Comparison of ENCODE assay signal across 16 cellular contexts in the genomic region with DNA sequence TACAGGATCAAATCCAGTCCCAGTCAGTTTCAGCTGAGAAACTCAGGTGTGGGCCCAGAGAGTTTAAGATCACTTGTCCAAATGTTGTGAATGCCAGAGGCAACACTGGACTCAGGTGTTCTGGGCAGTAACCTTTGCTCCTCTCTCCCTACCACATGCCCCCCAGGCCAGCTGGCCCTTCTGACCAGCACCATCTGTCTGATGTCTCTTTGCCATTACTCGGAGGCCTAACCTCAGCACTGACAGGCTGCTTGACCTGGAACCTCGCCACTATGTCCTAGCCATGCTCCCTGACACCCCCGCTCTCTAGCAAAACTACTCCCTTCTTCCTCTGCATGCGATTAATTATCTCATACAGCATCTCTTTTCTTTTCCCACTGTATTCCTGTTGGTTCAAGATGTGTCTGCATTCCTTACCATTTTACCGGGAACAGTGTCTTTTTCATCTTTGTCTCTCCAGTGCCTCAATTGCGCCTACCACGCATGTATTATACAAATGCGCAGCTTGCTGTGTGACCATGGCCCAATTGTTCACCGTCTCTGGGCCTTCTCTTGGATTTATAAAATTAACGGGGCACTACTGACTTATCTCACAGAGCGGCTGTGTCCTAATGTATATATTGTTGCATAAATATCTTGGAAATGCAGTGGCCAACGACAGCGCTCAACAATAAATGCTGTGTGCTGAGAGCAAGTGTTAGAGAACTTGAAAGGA.
A peak's percentile ranks its signal among the peaks of the same experiment; 100 is the strongest.
DNase-seq lines count a peak whose midpoint lies in the region; ATAC-seq, FAIRE-seq and TF ChIP-seq lines count a peak whose summit lies in the region.
"Had no signal": no experiment of that assay in that cellular context is flagged by ENCODE, and none has a peak within 500 bp of the region (broad histone marks: within the 10 kb centered on the region; RNA-seq: fewer than 3 reads in every experiment).

No MANE protein-coding gene starts in this region.

- no peak for TF ChIP-seq CTCF in GM12878 (IDR thresholded peaks at IDR 0.05 in 2 of 3, conservative IDR thresholded peaks at IDR 0.05 in 1 of 3; ENCODE audit: control insufficient read depth in 2 of 3, extremely low read depth in 1 of 3, insufficient read depth in 1 of 3, low read depth in 3 of 3, low read length in 3 of 3)
- no peak for TF ChIP-seq CTCF in nephron progenitor cell (IDR thresholded peaks at IDR 0.05)

- 86% methylated on average over 13 of the region's 13 CpGs for WGBS in GM12878 (ENCODE audit: insufficient coverage, insufficient replicate concordance, low lambda C conversion rate, missing lambda C conversion rate)

- in situ Hi-C loops in GM12878 (cut with MboI), result no loop called here

- H3K4me3 ChIP-seq in GM12878, result no peak overlapping the region
- H3K4me3 ChIP-seq: esophagus muscularis mucosa, GM23248, heart left ventricle had no signal

- no peak overlapping the region for H3K27ac ChIP-seq in GM12878 (ENCODE audit: control insufficient read depth, insufficient read depth)
- H3K27ac ChIP-seq: 22Rv1, esophagus muscularis mucosa, GM23248 had no signal

- SMC1A ChIA-PET in GM12878 (lab: Charles Lee; ENCODE audit: uncharacterized antibody, unreplicated experiment), result interaction anchor here (0.6 to 9.0 kb wide), 16 partner anchors 37 to 250 kb away, joined by 3 to 92 read pairs (median 3); a partner anchor contains a TSS

- no peak overlapping the region for H3K4me3 Mint-ChIP-seq in nephron progenitor cell

- peak; percentile 48 for DNase-seq in DMS 273 (lab: John Stamatoyannopoulos, UW; ENCODE audit: unreplicated experiment)
- no peak for DNase-seq in DMS 273 treated with DMSO at 0.1 percent for 48 hours (lab: John Stamatoyannopoulos, UW)
- no peak for DNase-seq in GM12891 (ENCODE audit: insufficient read length, low spot score)
- no peak for DNase-seq in GM12878 (ENCODE audit: low read depth, low spot score)
- DNase-seq in nephron progenitor cell, result no peak
- DNase-seq in NCI-H226, result no peak
- DNase-seq in 8988T, result no peak
- no peak for DNase-seq in OCI-M2 (lab: John Stamatoyannopoulos, UW; ENCODE audit: unreplicated experiment)
- DNase-seq: COR-L47, cortex of kidney, GM23248, heart left ventricle, NCI-H1417 treated with DMSO at 0.1 percent for 48 hours, NCI-H510A had no signal

- ATAC-seq in GM12878, result no peak
- ATAC-seq: heart left ventricle had no signal

- TF ChIP-seq POLR2A in GM12891 (IDR thresholded peaks at IDR 0.05; ENCODE audit: low read depth, low read length), result no peak
- no peak for TF ChIP-seq POLR2A in GM12878 (IDR thresholded peaks at IDR 0.05; ENCODE audit: low read depth, low read length)

- no peaks in the 10 kb centered on the region for H3K27me3 ChIP-seq in GM12878 (replicated peaks in 1 of 2; ENCODE audit: control insufficient read depth in 2 of 2, insufficient read depth in 2 of 2, low read length in 1 of 2)
- H3K27me3 ChIP-seq: esophagus muscularis mucosa, heart left ventricle had no signal

- CTCF ChIA-PET in GM12878 (lab: Yijun Ruan, JAX), result interaction anchor here (0.7 to 2.4 kb wide), 2 partner anchors 157 to 172 kb away, joined by 4 to 12 read pairs; no protein-coding TSS in a partner anchor

- TF ChIP-seq EP300 in GM12878 (IDR thresholded peaks at IDR 0.05; ENCODE audit: borderline replicate concordance in 1 of 2, control insufficient read depth in 1 of 2, low read depth in 2 of 2, low read length in 2 of 2), result no peak

- peak overlapping the region; percentile 87 for H3K27ac Mint-ChIP-seq in nephron progenitor cell

- H2AFZ ChIP-seq in GM12878 (ENCODE audit: control insufficient read depth, low read depth, low read length), result no peak overlapping the region

- RAD21 ChIA-PET in GM12878 (lab: Charles Lee; ENCODE audit: unreplicated experiment), result interaction anchor here (0.8 to 13.1 kb wide), 10 partner anchors 44 to 310 kb away, joined by 3 to 155 read pairs (median 6); a partner anchor contains a TSS

- POLR2A ChIA-PET in GM12878 (lab: Charles Lee), result interaction anchor here (1.0 to 1.1 kb wide), 4 partner anchors 73 to 168 kb away, joined by 3 read pairs; no protein-coding TSS in a partner anchor

- TF ChIP-seq RAD21 in GM12878 (IDR thresholded peaks at IDR 0.05; ENCODE audit: insufficient read depth, low read depth, low read length), result no peak

- BruUV-seq in GM12878 (replicated peaks; lab: Mats Ljungman, UMichigan), result no TSS peak

- H3K4me1 ChIP-seq in GM12878 (ENCODE audit: control insufficient read depth, insufficient read depth, low read length), result peaks cover 37% of the 10 kb centered on the region

- H3K4me1 Mint-ChIP-seq in nephron progenitor cell, result peaks cover 72% of the 10 kb centered on the region

- H3K9me3 Mint-ChIP-seq in nephron progenitor cell, result peaks cover 4% of the 10 kb centered on the region

- peak overlapping the region; percentile 40; the same call in 1 of the 2 replicates for H3K4me2 ChIP-seq in GM12878 (ENCODE audit: control insufficient read depth, insufficient read depth)

- H3K36me3 ChIP-seq in GM12878 (ENCODE audit: control insufficient read depth in 2 of 2, insufficient read depth in 2 of 2, low read length in 1 of 2), result no peaks in the 10 kb centered on the region
- H3K36me3 ChIP-seq: esophagus muscularis mucosa, heart left ventricle had no signal

- H3K79me2 ChIP-seq in GM12878 (ENCODE audit: control insufficient read depth, insufficient read depth, low read length), result no peaks in the 10 kb centered on the region

- no peaks in the 10 kb centered on the region for H4K20me1 ChIP-seq in GM12878 (ENCODE audit: control insufficient read depth, insufficient read depth)

- no peaks in the 10 kb centered on the region for H3K36me3 Mint-ChIP-seq in nephron progenitor cell (ENCODE audit: low read depth)

- H3K9ac ChIP-seq in GM12878 (ENCODE audit: control insufficient read depth, insufficient read depth, low read length), result no peak overlapping the region
- H3K9ac ChIP-seq: GM23248 had no signal

- intact Hi-C loops in GM12878 (cut with micrococcal nuclease; ENCODE audit: unreplicated experiment), result no loop called here

- peaks cover 3% of the 10 kb centered on the region for H3K27me3 Mint-ChIP-seq in nephron progenitor cell (ENCODE audit: low read depth, poor library complexity)

- FAIRE-seq in GM12891 (lab: Jason Lieb, UNC) (peak; percentile 56), GM12878 (lab: Jason Lieb, UNC) (no peak)

- H3K9me3 ChIP-seq in GM12878 (replicated peaks; ENCODE audit: control insufficient read depth, insufficient read depth, low read length), result no peaks in the 10 kb centered on the region; the same call in 1 of the 3 replicates
- H3K9me3 ChIP-seq: esophagus muscularis mucosa, heart left ventricle had no signal

TF ChIP-seq in GM12891, 5 proteins besides CTCF, POLR2A, EP300 and RAD21:
- TF ChIP-seq PAX5 (IDR thresholded peaks at IDR 0.05; ENCODE audit: insufficient read depth, low read length, severe bottlenecking) (no peak), POU2F2 (IDR thresholded peaks at IDR 0.05; ENCODE audit: low read depth, low read length) (no peak), SPI1 (IDR thresholded peaks at IDR 0.05; ENCODE audit: low read depth, low read length) (no peak), TAF1 (IDR thresholded peaks at IDR 0.05; ENCODE audit: low read depth, low read length) (no peak), POLR2AphosphoS5 (IDR thresholded peaks at IDR 0.05; ENCODE audit: low read depth, low read length) (no peak)

TF ChIP-seq in GM12878, 131 proteins besides CTCF, POLR2A, EP300 and RAD21 (continues in another document):
- TF ChIP-seq RAD51 (IDR thresholded peaks at IDR 0.05), result no peak
- no peak for TF ChIP-seq SUZ12 (IDR thresholded peaks at IDR 0.05; ENCODE audit: unreplicated experiment)
- no peak for TF ChIP-seq IKZF1 (conservative IDR thresholded peaks at IDR 0.05)
- no peak for TF ChIP-seq RELA (IDR thresholded peaks at IDR 0.05; ENCODE audit: borderline replicate concordance, partially characterized antibody)
- no peak for TF ChIP-seq NR2F1 (conservative IDR thresholded peaks at IDR 0.05)
- TF ChIP-seq, protein P1, sequence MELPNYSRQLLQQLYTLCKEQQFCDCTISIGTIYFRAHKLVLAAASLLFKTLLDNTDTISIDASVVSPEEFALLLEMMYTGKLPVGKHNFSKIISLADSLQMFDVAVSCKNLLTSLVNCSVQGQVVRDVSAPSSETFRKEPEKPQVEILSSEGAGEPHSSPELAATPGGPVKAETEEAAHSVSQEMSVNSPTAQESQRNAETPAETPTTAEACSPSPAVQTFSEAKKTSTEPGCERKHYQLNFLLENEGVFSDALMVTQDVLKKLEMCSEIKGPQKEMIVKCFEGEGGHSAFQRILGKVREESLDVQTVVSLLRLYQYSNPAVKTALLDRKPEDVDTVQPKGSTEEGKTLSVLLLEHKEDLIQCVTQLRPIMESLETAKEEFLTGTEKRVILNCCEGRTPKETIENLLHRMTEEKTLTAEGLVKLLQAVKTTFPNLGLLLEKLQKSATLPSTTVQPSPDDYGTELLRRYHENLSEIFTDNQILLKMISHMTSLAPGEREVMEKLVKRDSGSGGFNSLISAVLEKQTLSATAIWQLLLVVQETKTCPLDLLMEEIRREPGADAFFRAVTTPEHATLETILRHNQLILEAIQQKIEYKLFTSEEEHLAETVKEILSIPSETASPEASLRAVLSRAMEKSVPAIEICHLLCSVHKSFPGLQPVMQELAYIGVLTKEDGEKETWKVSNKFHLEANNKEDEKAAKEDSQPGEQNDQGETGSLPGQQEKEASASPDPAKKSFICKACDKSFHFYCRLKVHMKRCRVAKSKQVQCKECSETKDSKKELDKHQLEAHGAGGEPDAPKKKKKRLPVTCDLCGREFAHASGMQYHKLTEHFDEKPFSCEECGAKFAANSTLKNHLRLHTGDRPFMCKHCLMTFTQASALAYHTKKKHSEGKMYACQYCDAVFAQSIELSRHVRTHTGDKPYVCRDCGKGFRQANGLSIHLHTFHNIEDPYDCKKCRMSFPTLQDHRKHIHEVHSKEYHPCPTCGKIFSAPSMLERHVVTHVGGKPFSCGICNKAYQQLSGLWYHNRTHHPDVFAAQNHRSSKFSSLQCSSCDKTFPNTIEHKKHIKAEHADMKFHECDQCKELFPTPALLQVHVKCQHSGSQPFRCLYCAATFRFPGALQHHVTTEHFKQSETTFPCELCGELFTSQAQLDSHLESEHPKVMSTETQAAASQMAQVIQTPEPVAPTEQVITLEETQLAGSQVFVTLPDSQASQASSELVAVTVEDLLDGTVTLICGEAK (IDR thresholded peaks at IDR 0.05; ENCODE audit: borderline replicate concordance), result no peak
- TF ChIP-seq, protein P2, sequence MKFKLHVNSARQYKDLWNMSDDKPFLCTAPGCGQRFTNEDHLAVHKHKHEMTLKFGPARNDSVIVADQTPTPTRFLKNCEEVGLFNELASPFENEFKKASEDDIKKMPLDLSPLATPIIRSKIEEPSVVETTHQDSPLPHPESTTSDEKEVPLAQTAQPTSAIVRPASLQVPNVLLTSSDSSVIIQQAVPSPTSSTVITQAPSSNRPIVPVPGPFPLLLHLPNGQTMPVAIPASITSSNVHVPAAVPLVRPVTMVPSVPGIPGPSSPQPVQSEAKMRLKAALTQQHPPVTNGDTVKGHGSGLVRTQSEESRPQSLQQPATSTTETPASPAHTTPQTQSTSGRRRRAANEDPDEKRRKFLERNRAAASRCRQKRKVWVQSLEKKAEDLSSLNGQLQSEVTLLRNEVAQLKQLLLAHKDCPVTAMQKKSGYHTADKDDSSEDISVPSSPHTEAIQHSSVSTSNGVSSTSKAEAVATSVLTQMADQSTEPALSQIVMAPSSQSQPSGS (IDR thresholded peaks at IDR 0.05; ENCODE audit: low read length), result no peak
- no peak for TF ChIP-seq GABPA (IDR thresholded peaks at IDR 0.05; ENCODE audit: low read depth)
- no peak for TF ChIP-seq CBX5 (IDR thresholded peaks at IDR 0.05; ENCODE audit: low read depth)
